ENCODE assay signal across 9 cellular contexts in genomic region chr3:30628931-30629590, GRCh38. TPM values are rescaled to one million over a fixed set of nuclear protein-coding genes. Genes with fewer than 3 reads are reported as not detected.
DNase-seq lines count a peak whose midpoint lies in the region; ATAC-seq, FAIRE-seq and TF ChIP-seq lines count a peak whose summit lies in the region.
"Had no signal": no experiment of that assay in that cellular context is flagged by ENCODE, and none has a peak within 500 bp of the region (broad histone marks: within the 10 kb centered on the region; RNA-seq: fewer than 3 reads in every experiment).

No MANE protein-coding gene starts in this region.

- H3K4me3 Mint-ChIP-seq in CD14-positive monocyte = peak overlapping the region; percentile 4 to 87

- H2AFZ ChIP-seq in GM12878 (ENCODE audit: control insufficient read depth, low read depth, low read length) = no peak overlapping the region

- no TSS peak for BruUV-seq in GM12878 (replicated peaks; lab: Mats Ljungman, UMichigan)

- intact Hi-C loops in CD14-positive monocyte (cut with micrococcal nuclease) = no loop called here
- intact Hi-C loops in GM12878 (cut with micrococcal nuclease; ENCODE audit: unreplicated experiment) = no loop called here

- H3K27ac ChIP-seq in GM12878 (ENCODE audit: control insufficient read depth, insufficient read depth) (no peak overlapping the region), liver (ENCODE audit: low read depth in 1 of 2, low read length in 2 of 2) (peak overlapping the region in 1 of 2 donors; percentile 56)

- WGBS in GM12878 (ENCODE audit: insufficient coverage, insufficient replicate concordance, low lambda C conversion rate, missing lambda C conversion rate) = 22% methylated on average over 5 of the region's 5 CpGs
- WGBS in liver = 75% methylated on average over 5 of the region's 5 CpGs

- TF ChIP-seq POLR2A in GM12878 (IDR thresholded peaks at IDR 0.05; ENCODE audit: low read depth, low read length) = no peak

- RAD21 ChIA-PET in GM12878 (lab: Charles Lee; ENCODE audit: unreplicated experiment) = interaction anchor here (0.7 kb wide), 1 partner anchor 65 kb away, joined by 3 read pairs; no protein-coding TSS in a partner anchor

- CTCF ChIA-PET in GM12878 (lab: Yijun Ruan, JAX) = interaction anchor here (1.1 kb wide), 1 partner anchor 13 kb away, joined by 4 read pairs; no protein-coding TSS in a partner anchor

- no peak overlapping the region for H3K4me2 ChIP-seq in GM12878 (ENCODE audit: control insufficient read depth, insufficient read depth)

- no peaks in the 10 kb centered on the region for H3K27me3 ChIP-seq in GM12878 (replicated peaks in 1 of 2; ENCODE audit: control insufficient read depth in 2 of 2, insufficient read depth in 2 of 2, low read length in 1 of 2)
- no peaks in the 10 kb centered on the region for H3K27me3 ChIP-seq in liver (ENCODE audit: control insufficient read depth in 4 of 4, insufficient read depth in 4 of 4, low read length in 3 of 4)

- H3K4me1 ChIP-seq in GM12878 (ENCODE audit: control insufficient read depth, insufficient read depth, low read length) (no peaks in the 10 kb centered on the region), liver (ENCODE audit: control insufficient read depth in 4 of 4, insufficient read depth in 4 of 4, low read length in 3 of 4) (peaks cover 16 to 48% (median 29%) of the 10 kb centered on the region in 4 donors)

- no peak overlapping the region for H3K9ac ChIP-seq in GM12878 (ENCODE audit: control insufficient read depth, insufficient read depth, low read length)
- no peak overlapping the region for H3K9ac ChIP-seq in liver (ENCODE audit: low read depth in 1 of 2, low read length in 2 of 2)

- SMC1A ChIA-PET in GM12878 (lab: Charles Lee; ENCODE audit: uncharacterized antibody, unreplicated experiment) = interaction anchor here (0.6 to 1.2 kb wide), 2 partner anchors 64 to 528 kb away, joined by 4 to 5 read pairs; no protein-coding TSS in a partner anchor

- no peaks in the 10 kb centered on the region for H3K79me2 ChIP-seq in GM12878 (ENCODE audit: control insufficient read depth, insufficient read depth, low read length)

- peaks cover 42 to 50% of the 10 kb centered on the region in 2 donors for H3K36me3 Mint-ChIP-seq in CD14-positive monocyte

- no peaks in the 10 kb centered on the region for H3K9me3 Mint-ChIP-seq in CD14-positive monocyte

- TF ChIP-seq CTCF in CD14-positive monocyte (IDR thresholded peaks at IDR 0.05) = peak; percentile 51
- TF ChIP-seq CTCF in GM12878 (IDR thresholded peaks at IDR 0.05 in 2 of 3, conservative IDR thresholded peaks at IDR 0.05 in 1 of 3; ENCODE audit: control insufficient read depth in 2 of 3, extremely low read depth in 1 of 3, insufficient read depth in 1 of 3, low read depth in 3 of 3, low read length in 3 of 3) = peak in 1 of 3 experiments; percentile 11; a peak in 1 of 6 replicates
- TF ChIP-seq CTCF in liver (IDR thresholded peaks at IDR 0.05; ENCODE audit: low read depth, low read length, missing input control) = no peak

- in situ Hi-C loops in GM12878 (cut with MboI) = no loop called here

- no peaks in the 10 kb centered on the region for H4K20me1 ChIP-seq in GM12878 (ENCODE audit: control insufficient read depth, insufficient read depth)

- H3K27ac Mint-ChIP-seq in CD14-positive monocyte = peak overlapping the region; percentile 88 to 96 (median 93)

- H3K36me3 ChIP-seq in GM12878 (ENCODE audit: control insufficient read depth in 2 of 2, insufficient read depth in 2 of 2, low read length in 1 of 2) = no peaks in the 10 kb centered on the region
- no peaks in the 10 kb centered on the region for H3K36me3 ChIP-seq in liver (ENCODE audit: control insufficient read depth in 4 of 4, insufficient read depth in 3 of 4, low read depth in 1 of 4, low read length in 3 of 4)

- peaks cover 75% of the 10 kb centered on the region for H3K4me1 Mint-ChIP-seq in CD14-positive monocyte

- POLR2A ChIA-PET in GM12878 (lab: Charles Lee) = no interaction called here

- no peaks in the 10 kb centered on the region for H3K9me3 ChIP-seq in GM12878 (replicated peaks; ENCODE audit: control insufficient read depth, insufficient read depth, low read length)
- no peaks in the 10 kb centered on the region for H3K9me3 ChIP-seq in liver (ENCODE audit: control insufficient read depth in 4 of 4, low read length in 3 of 4)

- peaks cover 0 to 1% (median 0%) of the 10 kb centered on the region in 3 donors for H3K27me3 Mint-ChIP-seq in CD14-positive monocyte (ENCODE audit: low read depth in 3 of 3)

- TF ChIP-seq EP300 in GM12878 (IDR thresholded peaks at IDR 0.05; ENCODE audit: borderline replicate concordance in 1 of 2, control insufficient read depth in 1 of 2, low read depth in 2 of 2, low read length in 2 of 2) = no peak

- DNase-seq in CD14-positive monocyte (ENCODE audit: low spot score) = peak; percentile 48
- DNase-seq in LHCN-M2 (ENCODE audit: low read depth) = peak; percentile 59
- no peak for DNase-seq in GM12878 (ENCODE audit: low read depth, low spot score)
- no peak for DNase-seq in SK-N-DZ (ENCODE audit: low spot score)
- no peak for DNase-seq in kidney tubule cell (ENCODE audit: low spot score)
- no peak for DNase-seq in NCI-H524 (lab: John Stamatoyannopoulos, UW)

- H3K4me3 ChIP-seq in GM12878 (no peak overlapping the region), liver (ENCODE audit: low read depth in 1 of 3, low read length in 3 of 3) (no peak overlapping the region)

- FAIRE-seq in GM12878 (lab: Jason Lieb, UNC) = no peak
- FAIRE-seq: GM18507 had no signal

- ATAC-seq in GM12878 (no peak), GM19455 (IDR thresholded peaks at IDR 0.05; ENCODE audit: unreplicated experiment) (no peak)

- TF ChIP-seq RAD21 in GM12878 (IDR thresholded peaks at IDR 0.05; ENCODE audit: insufficient read depth, low read depth, low read length) (peak; percentile 19; the same call in 1 of the 2 replicates), liver (IDR thresholded peaks at IDR 0.05) (peak; percentile 41 to 49)

TF ChIP-seq in GM12878, 131 proteins besides CTCF, POLR2A, EP300 and RAD21 (continues in another document):
- TF ChIP-seq IRF4 (IDR thresholded peaks at IDR 0.05; ENCODE audit: low read depth, low read length) (no peak), NKRF (conservative IDR thresholded peaks at IDR 0.05) (no peak), SREBF1 (IDR thresholded peaks at IDR 0.05; ENCODE audit: low read length) (no peak)

TF ChIP-seq in liver, 16 proteins besides CTCF, POLR2A, EP300 and RAD21:
- TF ChIP-seq SP1 (IDR thresholded peaks at IDR 0.05) (no peak), ZBTB33 (IDR thresholded peaks at IDR 0.05) (no peak)
TF ChIP-seq in liver: peak in this region for 0.

RNA-seq across cellular contexts. Expression of gene TGFBR2, which starts 22.7 kb away (rescaled TPM):
- polyA plus RNA-seq in CD14-positive monocyte (10 to 100 TPM; 46.6 to 60.3 TPM), GM12878 (2011; rRNA removed) (0.98 and 1.2 TPM in 2 replicates), GM12878 (2014; fragmentation: Illumina TruSeq; extraction: Trizol) (0.13 and 0.19 TPM in 2 replicates), GM12878 (2014; fragmentation: Nextera tagmentation; extraction: Ambion mirVana) (under 1 TPM; 0.02 to 0.03 TPM), GM12878 (2014; rRNA removed) (0.08 and 0.26 TPM in 2 replicates), GM12878 (2016; fragmentation: Nextera tagmentation; extraction: Ambion mirVana) (under 1 TPM in 1 of 2 experiments, not detected in 1; 0.03 TPM), liver (10 to 100 TPM; 13.9 to 31.0 TPM)
- total RNA-seq in LHCN-M2 (2014; rRNA removed) (278 and 330 TPM in 2 replicates), GM12878 (2014; rRNA removed) (0.16 and 0.17 TPM in 2 replicates), GM12878 (2014; rRNA removed; fragmentation: Illumina TruSeq; extraction: Trizol) (0.18 TPM in 2 replicates), GM12878 (2021) (0.48 and 0.62 TPM in 2 replicates), liver (10 to 100 TPM; 36.4 to 61.2 TPM)
- polyA plus RNA-seq in LHCN-M2 (2012) = 121 TPM
- total RNA-seq in GM12878 (2013; cell fraction: nucleolus; rRNA removed) = 0.27 and 0.47 TPM in 2 replicates
- 0.14 TPM for polyA plus RNA-seq in GM12878 (2011; ENCODE audit: low read depth)
- polyA plus RNA-seq in GM12878 (2011; cell fraction: cytosol; rRNA removed) = 0.73 and 0.74 TPM in 2 replicates
- polyA plus RNA-seq in GM12878 (2011; cell fraction: nucleus; rRNA removed) = 0.78 and 0.79 TPM in 2 replicates
- polyA plus RNA-seq in GM12878 (2012) = 0.20 TPM in 2 replicates
- 1.4 and 2.2 TPM in 2 replicates for polyA minus RNA-seq in GM12878 (2011; rRNA and poly(A)+ RNA removed)
- polyA minus RNA-seq in GM12878 (2011; cell fraction: cytosol; rRNA and poly(A)+ RNA removed) = 0.73 and 0.80 TPM in 2 replicates
- polyA minus RNA-seq in GM12878 (2011; cell fraction: nucleus; rRNA and poly(A)+ RNA removed) = 0.97 and 1.4 TPM in 2 replicates
- polyA plus RNA-seq in SK-N-DZ (2014; cell fraction: cytosol; rRNA removed) = 0.49 and 0.83 TPM in 2 replicates
- polyA plus RNA-seq in SK-N-DZ (2014; cell fraction: nucleus; rRNA removed) = 0.53 and 1.6 TPM in 2 replicates

Comparison
In these comparisons a context has a peak if more than half of its experiments do, and no peak if none do; other contexts are left out.
1. DNase-seq: peak in CD14-positive monocyte (single experiment) and LHCN-M2 (single experiment); none in GM12878 (single experiment), SK-N-DZ (single experiment), kidney tubule cell (single experiment) and NCI-H524 (0 of 2).
2. RNA of gene TGFBR2, which starts 22.7 kb away (total RNA-seq): 278 to 330 TPM in LHCN-M2 and 36.4 to 61.2 TPM in liver; 0.16 to 0.62 TPM in GM12878; every median in the first group is over 10 times any median in the second.